Comparison of ENCODE assay signal across 1 cellular context in the genomic region with DNA sequence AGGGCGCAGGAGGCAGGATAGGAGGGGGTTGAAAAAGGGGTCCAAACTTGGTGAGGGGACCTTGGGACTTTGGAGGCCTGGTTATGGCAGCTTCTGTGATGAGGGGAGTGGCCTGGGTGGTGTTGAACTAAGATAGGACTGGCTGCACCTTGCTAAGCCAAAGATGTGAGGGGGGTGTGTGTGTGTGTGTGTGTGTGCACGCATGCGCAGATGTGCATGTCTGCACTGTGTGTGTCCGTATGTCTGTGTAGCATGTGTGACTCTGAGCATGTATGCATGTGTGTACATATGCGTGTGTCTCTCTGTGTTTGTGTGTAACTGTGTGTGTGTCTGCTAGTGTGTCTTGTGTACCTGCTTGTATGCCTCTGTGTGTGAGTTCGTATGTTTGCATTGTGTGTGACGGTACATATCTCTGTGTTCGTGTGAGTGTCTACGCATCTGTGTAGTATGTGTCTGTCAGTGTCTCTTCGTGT.
TF ChIP-seq lines count a peak whose summit lies in the region.

No MANE protein-coding gene starts in this region.

TF ChIP-seq in GM12878, 131 proteins besides CTCF, POLR2A, EP300 and RAD21:
- TF ChIP-seq DPF2 (IDR thresholded peaks at IDR 0.05) (no peak), GABPA (IDR thresholded peaks at IDR 0.05; ENCODE audit: low read depth) (no peak), NRF1 (conservative IDR thresholded peaks at IDR 0.05; ENCODE audit: low read depth, low read length) (no peak), SUZ12 (IDR thresholded peaks at IDR 0.05; ENCODE audit: unreplicated experiment) (no peak), CREB1 (IDR thresholded peaks at IDR 0.05; ENCODE audit: low read depth) (no peak), SRF (IDR thresholded peaks at IDR 0.05; ENCODE audit: low read depth in 2 of 2, low read length in 2 of 2) (no peak), ZNF622 (IDR thresholded peaks at IDR 0.05) (no peak), FOXK2 (IDR thresholded peaks at IDR 0.05) (peak; percentile 13; the same call in 1 of the 2 replicates), SMC3 (IDR thresholded peaks at IDR 0.05; ENCODE audit: borderline replicate concordance, low read length) (no peak), WRNIP1 (IDR thresholded peaks at IDR 0.05; ENCODE audit: borderline replicate concordance, low read depth, low read length) (no peak), KDM1A (IDR thresholded peaks at IDR 0.05; ENCODE audit: borderline replicate concordance) (no peak), ZNF274 (IDR thresholded peaks at IDR 0.05; ENCODE audit: insufficient read depth, insufficient read length) (no peak), YBX1 (IDR thresholded peaks at IDR 0.05) (no peak), ASH2L (IDR thresholded peaks at IDR 0.05; ENCODE audit: borderline replicate concordance, low read depth) (no peak), SMARCA5 (IDR thresholded peaks at IDR 0.05) (no peak)
- TF ChIP-seq, protein P1, sequence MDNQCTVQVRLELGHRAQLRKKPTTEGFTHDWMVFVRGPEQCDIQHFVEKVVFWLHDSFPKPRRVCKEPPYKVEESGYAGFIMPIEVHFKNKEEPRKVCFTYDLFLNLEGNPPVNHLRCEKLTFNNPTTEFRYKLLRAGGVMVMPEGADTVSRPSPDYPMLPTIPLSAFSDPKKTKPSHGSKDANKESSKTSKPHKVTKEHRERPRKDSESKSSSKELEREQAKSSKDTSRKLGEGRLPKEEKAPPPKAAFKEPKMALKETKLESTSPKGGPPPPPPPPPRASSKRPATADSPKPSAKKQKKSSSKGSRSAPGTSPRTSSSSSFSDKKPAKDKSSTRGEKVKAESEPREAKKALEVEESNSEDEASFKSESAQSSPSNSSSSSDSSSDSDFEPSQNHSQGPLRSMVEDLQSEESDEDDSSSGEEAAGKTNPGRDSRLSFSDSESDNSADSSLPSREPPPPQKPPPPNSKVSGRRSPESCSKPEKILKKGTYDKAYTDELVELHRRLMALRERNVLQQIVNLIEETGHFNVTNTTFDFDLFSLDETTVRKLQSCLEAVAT (IDR thresholded peaks at IDR 0.05), result 0 out of 2 replicates have a peak, but pooled peaks have one; percentile 43
- TF ChIP-seq, protein P2, sequence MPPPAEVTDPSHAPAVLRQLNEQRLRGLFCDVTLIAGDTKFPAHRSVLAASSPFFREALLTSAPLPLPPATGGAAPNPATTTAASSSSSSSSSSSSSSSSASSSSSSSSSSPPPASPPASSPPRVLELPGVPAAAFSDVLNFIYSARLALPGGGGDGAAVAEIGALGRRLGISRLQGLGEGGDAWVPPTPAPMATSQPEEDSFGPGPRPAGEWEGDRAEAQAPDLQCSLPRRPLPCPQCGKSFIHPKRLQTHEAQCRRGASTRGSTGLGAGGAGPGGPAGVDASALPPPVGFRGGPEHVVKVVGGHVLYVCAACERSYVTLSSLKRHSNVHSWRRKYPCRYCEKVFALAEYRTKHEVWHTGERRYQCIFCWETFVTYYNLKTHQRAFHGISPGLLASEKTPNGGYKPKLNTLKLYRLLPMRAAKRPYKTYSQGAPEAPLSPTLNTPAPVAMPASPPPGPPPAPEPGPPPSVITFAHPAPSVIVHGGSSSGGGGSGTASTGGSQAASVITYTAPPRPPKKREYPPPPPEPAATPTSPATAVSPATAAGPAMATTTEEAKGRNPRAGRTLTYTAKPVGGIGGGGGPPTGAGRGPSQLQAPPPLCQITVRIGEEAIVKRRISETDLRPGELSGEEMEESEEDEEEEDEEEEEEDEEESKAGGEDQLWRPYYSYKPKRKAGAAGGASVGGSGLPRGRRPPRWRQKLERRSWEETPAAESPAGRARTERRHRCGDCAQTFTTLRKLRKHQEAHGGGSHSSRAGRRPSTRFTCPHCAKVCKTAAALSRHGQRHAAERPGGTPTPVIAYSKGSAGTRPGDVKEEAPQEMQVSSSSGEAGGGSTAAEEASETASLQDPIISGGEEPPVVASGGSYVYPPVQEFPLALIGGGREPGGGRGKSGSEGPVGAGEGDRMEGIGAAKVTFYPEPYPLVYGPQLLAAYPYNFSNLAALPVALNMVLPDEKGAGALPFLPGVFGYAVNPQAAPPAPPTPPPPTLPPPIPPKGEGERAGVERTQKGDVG (CRISPR knock-in tag; IDR thresholded peaks at IDR 0.05), result no peak
